35 cellular contexts compared by ENCODE assay signal in genomic region chr22:28217277-28217676, GRCh38.
"Had no signal": no experiment of that assay in that cellular context is flagged by ENCODE, and none has a peak within 500 bp of the region (broad histone marks: within the 10 kb centered on the region; RNA-seq: fewer than 3 reads in every experiment).

No MANE protein-coding gene starts in this region.

- DNase-seq: Karpas-422, Kasumi-1, MG63, MM.1S, MV-4-11, NCI-H1048, NCI-H1092, NCI-H1092 treated with DMSO at 0.1 percent for 48 hours, NCI-H1105, NCI-H1105 treated with DMSO at 0.1 percent for 48 hours, NCI-H1417, NCI-H1417 treated with DMSO at 0.1 percent for 48 hours, NCI-H1436, NCI-H1436 treated with DMSO at 0.1 percent for 48 hours, NCI-H146, NCI-H1694, NCI-H1694 treated with DMSO at 0.1 percent for 48 hours, NCI-H187, NCI-H187 treated with DMSO at 0.1 percent for 48 hours, NCI-H1930, NCI-H2029, NCI-H2029 treated with DMSO at 0.1 percent for 48 hours, NCI-H2081, NCI-H2081 treated with DMSO at 0.1 percent for 48 hours, NCI-H2107, NCI-H2171, NCI-H2171 treated with DMSO at 0.1 percent for 48 hours, NCI-H2227 treated with DMSO at 0.1 percent for 48 hours, NCI-H226, NCI-H345, NCI-H446, NCI-H446 treated with DMSO at 0.1 percent for 48 hours, NCI-H510A, NCI-H510A treated with DMSO at 0.1 percent for 48 hours had no signal

- H3K4me2 ChIP-seq: KMS-11 had no signal

- H3K4me3 ChIP-seq: MG63 had no signal

- H3K27me3 ChIP-seq: MG63 had no signal

- H3K36me3 ChIP-seq: MG63 had no signal

- H3K9ac ChIP-seq: KMS-11 had no signal

- H3K27ac ChIP-seq: KMS-11 had no signal
